ENCODE assay signal across 2 cellular contexts in genomic region chr1:39152923-39153322, GRCh38.
TF ChIP-seq lines count a peak whose summit lies in the region.

No MANE protein-coding gene starts in this region.

TF ChIP-seq in IMR-90, 13 proteins besides CTCF, POLR2A, EP300 and RAD21:
- no peak for TF ChIP-seq NFE2L2 (IDR thresholded peaks at IDR 0.05; ENCODE audit: low read depth, low read length)
- TF ChIP-seq SMC3 (IDR thresholded peaks at IDR 0.05; ENCODE audit: low read depth, low read length): no peak
- TF ChIP-seq ELK1 (IDR thresholded peaks at IDR 0.05; ENCODE audit: borderline replicate concordance, low read depth, low read length): no peak
- no peak for TF ChIP-seq MXI1 (IDR thresholded peaks at IDR 0.05; ENCODE audit: borderline replicate concordance, low read depth, low read length)
- TF ChIP-seq MAFK (IDR thresholded peaks at IDR 0.05; ENCODE audit: low read depth, low read length): no peak
- no peak for TF ChIP-seq BHLHE40 (IDR thresholded peaks at IDR 0.05; ENCODE audit: low read depth, low read length)
- TF ChIP-seq CEBPB (IDR thresholded peaks at IDR 0.05; ENCODE audit: low read depth, low read length): no peak
- TF ChIP-seq RFX5 (IDR thresholded peaks at IDR 0.05; ENCODE audit: low read depth, low read length): no peak
- TF ChIP-seq USF2 (IDR thresholded peaks at IDR 0.05; ENCODE audit: low read depth, low read length): no peak
- no peak for TF ChIP-seq FOS (IDR thresholded peaks at IDR 0.05; ENCODE audit: low read depth, low read length)

TF ChIP-seq in H1, 55 proteins besides CTCF, POLR2A, EP300 and RAD21:
- TF ChIP-seq JUN (IDR thresholded peaks at IDR 0.05; ENCODE audit: low read depth, low read length) (no peak), CBX5 (IDR thresholded peaks at IDR 0.05; ENCODE audit: low read depth, low read length) (no peak), JUND (IDR thresholded peaks at IDR 0.05; ENCODE audit: low read length) (no peak), TAF7 (optimal IDR thresholded peaks at IDR 0.05; ENCODE audit: borderline replicate concordance, low read depth, low read length) (no peak), BACH1 (IDR thresholded peaks at IDR 0.05; ENCODE audit: low read length) (no peak), CEBPB (IDR thresholded peaks at IDR 0.05; ENCODE audit: low read depth, low read length) (no peak), CREB1 (IDR thresholded peaks at IDR 0.05) (no peak), SIX5 (IDR thresholded peaks at IDR 0.05; ENCODE audit: low read depth, low read length) (no peak), USF2 (IDR thresholded peaks at IDR 0.05; ENCODE audit: low read length) (no peak), ZNF274 (IDR thresholded peaks at IDR 0.05; ENCODE audit: borderline replicate concordance, extremely low read depth, low read length) (no peak), KDM4A (IDR thresholded peaks at IDR 0.05; ENCODE audit: low read depth, low read length, severe bottlenecking) (no peak), ASH2L (IDR thresholded peaks at IDR 0.05; ENCODE audit: low read length) (no peak), TCF12 (IDR thresholded peaks at IDR 0.05; ENCODE audit: low read depth, low read length) (no peak), HDAC2 (IDR thresholded peaks at IDR 0.05; ENCODE audit: borderline replicate concordance in 1 of 2, low read depth in 2 of 2, low read length in 2 of 2) (no peak)
TF ChIP-seq in H1: peak in this region for 0.
